22 cellular contexts compared by ENCODE assay signal in the genomic region with DNA sequence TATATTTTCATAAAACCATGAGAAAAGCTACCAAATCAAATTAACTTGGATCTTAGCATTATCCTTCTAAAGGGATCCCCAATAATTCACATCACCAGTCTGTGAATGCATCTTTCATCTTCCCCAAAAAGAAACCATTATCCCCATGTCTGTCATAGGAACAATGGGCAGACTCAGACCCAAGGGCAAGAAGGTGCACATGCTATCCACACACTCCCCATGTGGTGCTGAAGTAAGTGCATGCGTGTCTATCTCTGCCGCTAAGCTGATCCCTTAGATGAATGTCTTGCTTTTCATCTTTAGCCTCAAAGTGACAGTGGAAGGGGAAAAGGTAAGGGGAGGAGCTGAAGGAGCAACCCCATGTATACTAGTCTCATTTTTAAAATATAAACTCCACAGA. TPM values are rescaled to one million over a fixed set of nuclear protein-coding genes. Genes with fewer than 3 reads are reported as not detected.
"Had no signal": no experiment of that assay in that cellular context is flagged by ENCODE, and none has a peak within 500 bp of the region (broad histone marks: within the 10 kb centered on the region; RNA-seq: fewer than 3 reads in every experiment).

No MANE protein-coding gene starts in this region.

- ATAC-seq: left lobe of liver; mucosa of descending colon; natural killer cell treated with Interleukin-12 subunit alpha and Interleukin-12 subunit beta and Interleukin-15 and Interleukin-18, amount 100 ng/mL, for 72 hours; pancreas; psoas muscle; right cardiac atrium; stimulated activated memory B cell treated with anti-CD40 and anti-IgM and Interleukin-4, amounts not matched to agents 10 μg/mL and 1 μg/mL and 100 μg/mL, for 72 hours; stimulated activated naive CD8-positive, alpha-beta T cell treated with anti-CD3 and anti-CD28 coated beads, Interleukin-15, Interleukin-2, amounts not matched to agents 100 U/mL and 50 U/mL, for 24 hours had no signal

- DNase-seq: colonic mucosa; mesenchymal stem cell; mucosa of descending colon; naive B cell; pancreas; psoas muscle; right cardiac atrium; spleen; stimulated activated CD4-positive, alpha-beta T cell treated with anti-CD3 and anti-CD28 coated beads, Interleukin-4, amount 100 ng/mL, for 4 hours; stimulated activated naive CD8-positive, alpha-beta T cell treated with anti-CD3 and anti-CD28 coated beads, Interleukin-15, Interleukin-2, amounts not matched to agents 100 U/mL and 50 U/mL, for 24 hours; thyroid gland; trophoblast cell had no signal

- H3K27me3 ChIP-seq: colonic mucosa, pancreas, spleen, suprapubic skin, thyroid gland, vagina had no signal

- H3K4me1 ChIP-seq: colonic mucosa, pancreas, psoas muscle, spleen, suprapubic skin, thyroid gland, vagina had no signal

- H3K36me3 ChIP-seq: colonic mucosa, neutrophil, pancreas, spleen, suprapubic skin, thyroid gland, vagina had no signal

- H3K27ac ChIP-seq: colonic mucosa, neutrophil, pancreas, psoas muscle, skin epidermis, spleen, suprapubic skin, thyroid gland, vagina had no signal

- H3K9me3 ChIP-seq: colonic mucosa, mucosa of descending colon, neutrophil, pancreas, psoas muscle, spleen, suprapubic skin, thyroid gland, vagina had no signal

- H3K4me3 ChIP-seq: colonic mucosa, lung, mucosa of descending colon, pancreas, psoas muscle, skin epidermis, spleen, suprapubic skin, thyroid gland, vagina had no signal

- FAIRE-seq: frontal cortex, keratinocyte, pancreas had no signal

RNA-seq across cellular contexts. Expression of a gene that starts 10.2 kb away (rescaled TPM):
- total RNA-seq: natural killer cell treated with Interleukin-12 subunit alpha and Interleukin-12 subunit beta and Interleukin-15 and Interleukin-18, amount 100 ng/mL, for 72 hours had no signal
